Comparison of ENCODE assay signal across 17 cellular contexts in the genomic region with DNA sequence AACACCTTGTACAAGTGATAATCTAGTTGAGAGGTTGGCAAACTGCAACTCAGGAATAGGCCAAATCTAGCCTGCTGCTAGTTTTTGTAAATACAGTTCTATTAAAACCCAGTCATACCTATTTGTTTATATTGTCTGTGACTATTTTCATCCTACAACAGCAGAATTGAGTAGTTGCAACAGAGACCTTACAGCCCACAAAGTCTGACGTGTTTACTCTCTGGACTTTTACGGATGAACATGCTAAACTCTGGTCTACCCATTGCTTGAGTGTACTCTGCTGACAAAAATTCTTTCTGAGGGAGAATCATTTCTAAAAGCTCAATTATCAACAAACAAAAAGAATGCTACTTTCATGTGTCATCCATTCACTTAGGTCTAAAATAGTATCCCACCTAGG.
DNase-seq lines count a peak whose midpoint lies in the region; ATAC-seq and TF ChIP-seq lines count a peak whose summit lies in the region.
"Had no signal": no experiment of that assay in that cellular context is flagged by ENCODE, and none has a peak within 500 bp of the region (broad histone marks: within the 10 kb centered on the region; RNA-seq: fewer than 3 reads in every experiment).

No MANE protein-coding gene starts in this region.

- no peak overlapping the region for H4K91ac ChIP-seq in IMR-90 (ENCODE audit: insufficient read depth, low read depth, low read length)

- no peak overlapping the region for H3K9ac ChIP-seq in IMR-90 (ENCODE audit: low read depth, low read length)
- H3K9ac ChIP-seq: KMS-11 had no signal

- POLR2A ChIA-PET in IMR-90 (lab: Charles Lee; ENCODE audit: unreplicated experiment): no interaction called here

- no peaks in the 10 kb centered on the region for H3K27me3 ChIP-seq in IMR-90 (ENCODE audit: control insufficient read depth, insufficient read depth, low read length)

- in situ Hi-C loops in IMR-90 (cut with MboI; ENCODE audit: low sequenced_read_pairs): no loop called here

- H3K23ac ChIP-seq in IMR-90 (ENCODE audit: low read depth, low read length): no peak overlapping the region; the same call in 1 of the 2 replicates

- intact Hi-C loops in IMR-90 (cut with micrococcal nuclease): no loop called here

- H3K9me1 ChIP-seq in IMR-90 (ENCODE audit: insufficient read depth, low read length): no peaks in the 10 kb centered on the region

- no peak overlapping the region for H3K14ac ChIP-seq in IMR-90 (replicated peaks; ENCODE audit: low read depth, low read length)

- H2BK120ac ChIP-seq in IMR-90 (ENCODE audit: low read depth, low read length): peak overlapping the region; percentile 77

- CTCF ChIA-PET in IMR-90 (lab: Yijun Ruan, JAX): interaction anchor here (0.6 to 1.1 kb wide), 3 partner anchors 14 to 287 kb away, joined by 3 read pairs; partner anchors contain the start of gene DYNC2H1

- peak overlapping the region; percentile 29; the same call in 1 of the 2 replicates for H3K4me2 ChIP-seq in IMR-90 (ENCODE audit: low read depth, low read length)
- H3K4me2 ChIP-seq: KMS-11, PC-9 had no signal

- H3K9me3 ChIP-seq in IMR-90 (ENCODE audit: control insufficient read depth, insufficient read depth, low read length): no peaks in the 10 kb centered on the region

- H4K20me1 ChIP-seq in IMR-90 (ENCODE audit: insufficient read depth, low read length): no peaks in the 10 kb centered on the region

- DNase-seq in EH (ENCODE audit: low read depth): peak; percentile 31
- peak; percentile 80 for DNase-seq in IMR-90
- peak; percentile 59 for DNase-seq in choroid plexus epithelial cell (ENCODE audit: low read depth)
- DNase-seq in non-pigmented ciliary epithelial cell (ENCODE audit: low read depth): peak; percentile 30
- DNase-seq in NCI-H2081 treated with DMSO at 0.1 percent for 48 hours (lab: John Stamatoyannopoulos, UW): no peak
- DNase-seq in kidney glomerular epithelial cell (lab: John Stamatoyannopoulos, UW): no peak
- DNase-seq: Calu3; CD4-positive, alpha-beta T cell; NCI-H1048; NCI-H1436 treated with DMSO at 0.1 percent for 48 hours; NCI-H2081; NCI-H510A; NCI-H82; PC-9 had no signal

- H2BK20ac ChIP-seq in IMR-90 (ENCODE audit: low read depth, low read length): peak overlapping the region; percentile 82; the same call in 1 of the 2 replicates

- WGBS in IMR-90 (ENCODE audit: extremely low coverage in 2 of 2, insufficient read length in 1 of 2), 2 experiments: no CpG with 5 or more reads among the region's 2 CpGs

- H3K27ac ChIP-seq in IMR-90 (ENCODE audit: insufficient read depth, low read length): no peak overlapping the region
- H3K27ac ChIP-seq: KMS-11, PC-9 had no signal

- peak overlapping the region; percentile 32; the same call in 1 of the 2 replicates for H3K4ac ChIP-seq in IMR-90 (ENCODE audit: low read depth, low read length)

- ATAC-seq in IMR-90 (ENCODE audit: low read depth) (peak; percentile 69), GM19455 (IDR thresholded peaks at IDR 0.05; ENCODE audit: unreplicated experiment) (no peak)
- ATAC-seq: HepG2 had no signal

- TF ChIP-seq CTCF in IMR-90 (conservative IDR thresholded peaks at IDR 0.05; ENCODE audit: low read depth, low read length): no peak
- TF ChIP-seq CTCF in choroid plexus epithelial cell (conservative IDR thresholded peaks at IDR 0.05; ENCODE audit: low read depth, low read length): no peak

- H3K4me1 ChIP-seq in IMR-90 (ENCODE audit: control insufficient read depth, insufficient read depth, low read length): peaks cover 4% of the 10 kb centered on the region; the same call in 1 of the 2 replicates

- no peak for TF ChIP-seq POLR2A in IMR-90 (IDR thresholded peaks at IDR 0.05; ENCODE audit: low read depth, low read length)

- no peak overlapping the region for H2AK9ac ChIP-seq in IMR-90 (replicated peaks; ENCODE audit: low read depth, low read length, poor library complexity)

- peak overlapping the region; percentile 95 for H2BK5ac ChIP-seq in IMR-90 (ENCODE audit: low read depth, low read length, poor library complexity, severe bottlenecking)

- TF ChIP-seq RAD21 in IMR-90 (IDR thresholded peaks at IDR 0.05; ENCODE audit: low read length): no peak

- no peak overlapping the region; the same call in 1 of the 2 replicates for H3K18ac ChIP-seq in IMR-90 (ENCODE audit: low read depth, low read length)

- no peak overlapping the region for H2BK15ac ChIP-seq in IMR-90 (ENCODE audit: low read depth, low read length)

- H3K56ac ChIP-seq in IMR-90 (ENCODE audit: extremely low read depth, insufficient read depth, low read length): 0 out of 2 replicates have a peak overlapping the region, but pooled peaks have one; percentile 28

- H3K36me3 ChIP-seq in IMR-90 (ENCODE audit: control insufficient read depth, insufficient read depth, low read length): no peaks in the 10 kb centered on the region

- H2AFZ ChIP-seq in IMR-90 (replicated peaks; ENCODE audit: low read length, poor library complexity): no peak overlapping the region
- H2AFZ ChIP-seq: PC-9 had no signal

- no peak overlapping the region for H2AK5ac ChIP-seq in IMR-90 (ENCODE audit: low read depth, low read length)

- H3K79me1 ChIP-seq in IMR-90 (ENCODE audit: low read depth in 1 of 2, low read length in 2 of 2): no peaks in the 10 kb centered on the region

- H4K8ac ChIP-seq in IMR-90 (ENCODE audit: low read depth in 2 of 2, low read length in 2 of 2): 0 out of 4 replicates have a peak overlapping the region, but pooled peaks of 1 of the 2 experiments have one; percentile 9

- dilution Hi-C loops in IMR-90 (cut with HindIII; ENCODE audit: low sequenced_read_pairs, unreplicated experiment): no loop called here

- no peak overlapping the region for H3K4me3 ChIP-seq in IMR-90 (ENCODE audit: insufficient read depth, low read depth, low read length)
- no peak overlapping the region for H3K4me3 ChIP-seq in choroid plexus epithelial cell (ENCODE audit: low read depth, low read length)
- H3K4me3 ChIP-seq: PC-9 had no signal

- no TSS peak for BruUV-seq in IMR-90 (replicated peaks; lab: Mats Ljungman, UMichigan)

- H4K5ac ChIP-seq in IMR-90 (ENCODE audit: low read depth, low read length): no peak overlapping the region; the same call in 1 of the 2 replicates

TF ChIP-seq in IMR-90, 13 proteins besides CTCF, POLR2A, EP300 and RAD21:
- TF ChIP-seq CEBPB (IDR thresholded peaks at IDR 0.05; ENCODE audit: low read depth, low read length) (peak; percentile 88), RFX5 (IDR thresholded peaks at IDR 0.05; ENCODE audit: low read depth, low read length) (no peak)

Comparison
In these comparisons a context has a peak if more than half of its experiments do, and no peak if none do; other contexts are left out.
1. DNase-seq: peak in EH (single experiment), IMR-90 (single experiment), choroid plexus epithelial cell (single experiment) and non-pigmented ciliary epithelial cell (single experiment); none in NCI-H2081 treated with DMSO at 0.1 percent for 48 hours (single experiment) and kidney glomerular epithelial cell (single experiment).